ENCODE assay signal across 12 cellular contexts in genomic region chr20:44990957-44991356, GRCh38. TPM values are rescaled to one million over a fixed set of nuclear protein-coding genes. Genes with fewer than 3 reads are reported as not detected.
DNase-seq lines count a peak whose midpoint lies in the region; ATAC-seq, FAIRE-seq and TF ChIP-seq lines count a peak whose summit lies in the region.
"Had no signal": no experiment of that assay in that cellular context is flagged by ENCODE, and none has a peak within 500 bp of the region (broad histone marks: within the 10 kb centered on the region; RNA-seq: fewer than 3 reads in every experiment).

No MANE protein-coding gene starts in this region.

- ATAC-seq in GM12878 (peak; percentile 52), HG02642 (IDR thresholded peaks at IDR 0.05; ENCODE audit: poor library complexity, unreplicated experiment) (no peak), GM18861 (IDR thresholded peaks at IDR 0.05; ENCODE audit: unreplicated experiment) (no peak)

- no TSS peak for BruUV-seq in GM12878 (replicated peaks; lab: Mats Ljungman, UMichigan)

- no peaks in the 10 kb centered on the region for H3K27me3 Mint-ChIP-seq in HFFc6 (ENCODE audit: insufficient read depth)

- H3K27me3 ChIP-seq in BJ (ENCODE audit: control insufficient read depth, insufficient read depth, low read length) (no peaks in the 10 kb centered on the region), GM12878 (replicated peaks in 1 of 2; ENCODE audit: control insufficient read depth in 2 of 2, insufficient read depth in 2 of 2, low read length in 1 of 2) (no peaks in the 10 kb centered on the region), neutrophil (no peaks in the 10 kb centered on the region), neuronal stem cell (ENCODE audit: control insufficient read depth in 3 of 3, insufficient read depth in 3 of 3, low read depth in 1 of 3, low read length in 3 of 3) (no peaks in the 10 kb centered on the region)

- H2AFZ ChIP-seq in GM12878 (ENCODE audit: control insufficient read depth, low read depth, low read length), result no peak overlapping the region
- H2AFZ ChIP-seq in neuronal stem cell (ENCODE audit: low read length), result no peak overlapping the region

- no peak for TF ChIP-seq POLR2A in GM12878 (IDR thresholded peaks at IDR 0.05; ENCODE audit: low read depth, low read length)

- no peak overlapping the region for H3K14ac ChIP-seq in neuronal stem cell (ENCODE audit: low read length)

- RAD21 ChIA-PET in GM12878 (lab: Charles Lee; ENCODE audit: unreplicated experiment), result interaction anchor here (2.2 to 2.5 kb wide), 3 partner anchors 13 to 23 kb away, joined by 8 to 14 read pairs (median 10); partner anchors contain the start of gene STK4

- no peak overlapping the region for H4K91ac ChIP-seq in neuronal stem cell (ENCODE audit: low read depth, low read length, poor library complexity)

- H3K9ac ChIP-seq in GM12878 (ENCODE audit: control insufficient read depth, insufficient read depth, low read length) (peak overlapping the region; percentile 42; the same call in 1 of the 2 replicates), neuronal stem cell (ENCODE audit: low read depth, low read length, poor library complexity) (no peak overlapping the region)

- in situ Hi-C loops in GM12878 (cut with MboI), result no loop called here

- H3K4me2 ChIP-seq in GM12878 (ENCODE audit: control insufficient read depth, insufficient read depth), result peak overlapping the region; percentile 72
- no peak overlapping the region for H3K4me2 ChIP-seq in neuronal stem cell (ENCODE audit: insufficient read depth, low read length, poor library complexity, severe bottlenecking)

- H3K4me3 ChIP-seq in BJ (ENCODE audit: low read depth, low read length) (peak overlapping the region; percentile 16), GM12878 (peak overlapping the region; percentile 51; the same call in 1 of the 2 replicates), neutrophil (ENCODE audit: low read depth in 1 of 2, low read length in 1 of 2) (peak overlapping the region in 1 of 2 experiments; percentile 35), neuronal stem cell (ENCODE audit: low read length in 2 of 2) (no peak overlapping the region)

- H4K20me1 ChIP-seq in GM12878 (ENCODE audit: control insufficient read depth, insufficient read depth), result no peaks in the 10 kb centered on the region

- no peak for DNase-seq in BJ (ENCODE audit: low read depth)
- DNase-seq in HFFc6, result no peak
- DNase-seq in GM12878 (ENCODE audit: low read depth, low spot score), result no peak
- DNase-seq in A172 (ENCODE audit: low spot score), result no peak
- DNase-seq in neuronal stem cell (ENCODE audit: low spot score), result no peak
- DNase-seq: DMS53, NCI-H446 treated with DMSO at 0.1 percent for 48 hours had no signal

- H3K36me3 ChIP-seq in BJ (ENCODE audit: control insufficient read depth, insufficient read depth, low read length), result peaks cover 2% of the 10 kb centered on the region; the same call in 1 of the 2 replicates
- peaks cover 3 to 26% of the 10 kb centered on the region in 2 experiments for H3K36me3 ChIP-seq in GM12878 (ENCODE audit: control insufficient read depth in 2 of 2, insufficient read depth in 2 of 2, low read length in 1 of 2)
- peaks cover 35% of the 10 kb centered on the region for H3K36me3 ChIP-seq in neutrophil
- H3K36me3 ChIP-seq in neuronal stem cell (replicated peaks in 1 of 2; ENCODE audit: control insufficient read depth in 2 of 2, insufficient read depth in 2 of 2, low read length in 2 of 2), result peaks cover 0 to 60% of the 10 kb centered on the region in 2 donors

- H2BK15ac ChIP-seq in neuronal stem cell (ENCODE audit: low read length), result no peak overlapping the region

- no peak overlapping the region for H3K4ac ChIP-seq in neuronal stem cell (ENCODE audit: low read length)

- H3K4me1 ChIP-seq in GM12878 (ENCODE audit: control insufficient read depth, insufficient read depth, low read length), result peaks cover 5% of the 10 kb centered on the region; the same call in 1 of the 2 replicates
- peaks cover 78 to 94% of the 10 kb centered on the region in 2 experiments for H3K4me1 ChIP-seq in neutrophil (ENCODE audit: control insufficient read depth in 1 of 2, insufficient read depth in 1 of 2, low read depth in 1 of 2, low read length in 1 of 2)
- no peaks in the 10 kb centered on the region for H3K4me1 ChIP-seq in neuronal stem cell (ENCODE audit: control insufficient read depth in 2 of 2, insufficient read depth in 1 of 2, low read depth in 1 of 2, low read length in 2 of 2)

- SMC1A ChIA-PET in GM12878 (lab: Charles Lee; ENCODE audit: uncharacterized antibody, unreplicated experiment), result interaction anchor here (0.8 to 3.8 kb wide), 9 partner anchors 9 to 53 kb away, joined by 3 to 24 read pairs (median 3); partner anchors contain the start of gene TOMM34

- H3K36me3 Mint-ChIP-seq in HFFc6 (ENCODE audit: low read depth), result peaks cover 25% of the 10 kb centered on the region

- no peak overlapping the region for H3K18ac ChIP-seq in neuronal stem cell (ENCODE audit: low read length)

- no peak overlapping the region for H4K8ac ChIP-seq in neuronal stem cell (ENCODE audit: low read depth, low read length)

- H2BK120ac ChIP-seq in neuronal stem cell (ENCODE audit: low read depth, low read length), result no peak overlapping the region

- no peaks in the 10 kb centered on the region for H3K79me1 ChIP-seq in neuronal stem cell (ENCODE audit: low read depth, low read length)

- H3K4me1 Mint-ChIP-seq in HFFc6 (ENCODE audit: low read depth), result peaks cover 38% of the 10 kb centered on the region
- H3K4me1 Mint-ChIP-seq: neural crest cell had no signal

- H2BK12ac ChIP-seq in neuronal stem cell (ENCODE audit: low read length), result no peak overlapping the region

- H3K79me2 ChIP-seq in GM12878 (ENCODE audit: control insufficient read depth, insufficient read depth, low read length), result peaks cover 54% of the 10 kb centered on the region

- H3K23ac ChIP-seq in neuronal stem cell (ENCODE audit: low read depth, low read length, poor library complexity), result no peak overlapping the region

- no peaks in the 10 kb centered on the region; the same call in 2 of the 3 replicates for H3K9me3 ChIP-seq in GM12878 (replicated peaks; ENCODE audit: control insufficient read depth, insufficient read depth, low read length)
- H3K9me3 ChIP-seq in neutrophil, result no peaks in the 10 kb centered on the region
- no peaks in the 10 kb centered on the region for H3K9me3 ChIP-seq in neuronal stem cell (replicated peaks in 1 of 2; ENCODE audit: control insufficient read depth in 2 of 2, insufficient read depth in 1 of 2, low read depth in 1 of 2, low read length in 2 of 2)

- H2BK5ac ChIP-seq in neuronal stem cell (ENCODE audit: low read length), result no peak overlapping the region

- CTCF ChIA-PET in BJ (lab: Yijun Ruan, JAX), result interaction anchor here (1.3 to 2.1 kb wide), 3 partner anchors 20 to 299 kb away, joined by 6 to 7 read pairs (median 6); no protein-coding TSS in a partner anchor
- CTCF ChIA-PET in GM12878 (lab: Yijun Ruan, JAX), result interaction anchor here (0.9 to 2.4 kb wide), 7 partner anchors 13 to 303 kb away, joined by 3 to 7 read pairs (median 4); partner anchors contain the start of gene TOMM34

- H3K27ac Mint-ChIP-seq in HFFc6, result peak overlapping the region; percentile 94

- H3K27ac ChIP-seq in GM12878 (ENCODE audit: control insufficient read depth, insufficient read depth) (peak overlapping the region; percentile 69), neutrophil (peak overlapping the region; percentile 97), neuronal stem cell (replicated peaks; ENCODE audit: low read length) (no peak overlapping the region)

- TF ChIP-seq EP300 in GM12878 (IDR thresholded peaks at IDR 0.05; ENCODE audit: borderline replicate concordance in 1 of 2, control insufficient read depth in 1 of 2, low read depth in 2 of 2, low read length in 2 of 2), result no peak

- no peak for TF ChIP-seq CTCF in BJ (IDR thresholded peaks at IDR 0.05; ENCODE audit: insufficient read depth, low read depth, low read length)
- TF ChIP-seq CTCF in HFFc6 (IDR thresholded peaks at IDR 0.05), result no peak
- TF ChIP-seq CTCF in GM12878 (IDR thresholded peaks at IDR 0.05 in 2 of 3, conservative IDR thresholded peaks at IDR 0.05 in 1 of 3; ENCODE audit: control insufficient read depth in 2 of 3, extremely low read depth in 1 of 3, insufficient read depth in 1 of 3, low read depth in 3 of 3, low read length in 3 of 3), result no peak
- no peak for TF ChIP-seq CTCF in neutrophil (IDR thresholded peaks at IDR 0.05)

- H3K4me3 Mint-ChIP-seq in HFFc6, result peak overlapping the region; percentile 87
- H3K4me3 Mint-ChIP-seq: neural crest cell had no signal

- no peak for FAIRE-seq in GM12878 (lab: Jason Lieb, UNC)
- FAIRE-seq: TTC549 had no signal

- POLR2A ChIA-PET in BJ (lab: Charles Lee), result no interaction called here
- POLR2A ChIA-PET in GM12878 (lab: Charles Lee), result interaction anchor here (1.2 kb wide), 1 partner anchor 20 kb away, joined by 3 read pairs; no protein-coding TSS in a partner anchor

- intact Hi-C loops in GM12878 (cut with micrococcal nuclease; ENCODE audit: unreplicated experiment), result no loop called here

- no peaks in the 10 kb centered on the region for H3K9me3 Mint-ChIP-seq in HFFc6
- H3K9me3 Mint-ChIP-seq: neural crest cell had no signal

- TF ChIP-seq RAD21 in GM12878 (IDR thresholded peaks at IDR 0.05; ENCODE audit: insufficient read depth, low read depth, low read length), result no peak

- H2AK5ac ChIP-seq in neuronal stem cell (ENCODE audit: low read depth, low read length), result no peak overlapping the region

RNA-seq across cellular contexts. Expression of gene STK4, which starts 24.6 kb away (rescaled TPM):
- polyA plus RNA-seq in BJ (2011; rRNA removed) (12.4 and 19.9 TPM in 2 replicates), GM12878 (2011; rRNA removed) (92.6 and 122 TPM in 2 replicates), GM12878 (2014; fragmentation: Illumina TruSeq; extraction: Trizol) (84.9 and 101 TPM in 2 replicates), GM12878 (2014; fragmentation: Nextera tagmentation; extraction: Ambion mirVana) (10 to 100 TPM; 24.0 to 51.4 TPM), GM12878 (2014; rRNA removed) (59.8 and 68.0 TPM in 2 replicates), GM12878 (2016; fragmentation: Nextera tagmentation; extraction: Ambion mirVana) (100 to 1,000 TPM; 123 to 135 TPM)
- 14.9 and 16.0 TPM in 2 replicates for polyA minus RNA-seq in BJ (2011; rRNA and poly(A)+ RNA removed)
- total RNA-seq in HFFc6 (2021; fragmentation: NEBNext Ultra II Directional; extraction: Animal tissue kit (Norgen Biotek cat#: 25700)), result 10 to 100 TPM; 34.3 to 46.6 (median 36.6) TPM
- total RNA-seq in GM12878 (2013; cell fraction: nucleolus; rRNA removed), result 387 TPM in 2 replicates
- total RNA-seq in GM12878 (2014; rRNA removed) (86.8 and 97.8 TPM in 2 replicates), GM12878 (2014; rRNA removed; fragmentation: Illumina TruSeq; extraction: Trizol) (107 and 108 TPM in 2 replicates), GM12878 (2021) (96.2 and 101 TPM in 2 replicates)
- polyA plus RNA-seq in GM12878 (2011; ENCODE audit: low read depth), result 32.8 TPM
- polyA plus RNA-seq in GM12878 (2011; cell fraction: cytosol; rRNA removed), result 38.8 and 43.9 TPM in 2 replicates
- 60.6 and 66.6 TPM in 2 replicates for polyA plus RNA-seq in GM12878 (2011; cell fraction: nucleus; rRNA removed)
- polyA plus RNA-seq in GM12878 (2012), result 42.9 and 43.0 TPM in 2 replicates
- polyA minus RNA-seq in GM12878 (2011; rRNA and poly(A)+ RNA removed), result 96.0 and 117 TPM in 2 replicates
- 34.5 and 39.4 TPM in 2 replicates for polyA minus RNA-seq in GM12878 (2011; cell fraction: cytosol; rRNA and poly(A)+ RNA removed)
- 77.5 and 137 TPM in 2 replicates for polyA minus RNA-seq in GM12878 (2011; cell fraction: nucleus; rRNA and poly(A)+ RNA removed)
- 17.7 and 21.3 TPM in 2 replicates for total RNA-seq in A172 (2014; rRNA removed; shearing (Covaris generic))
- polyA plus RNA-seq in neuronal stem cell (2013, experiment 1 of 2), result 17.2 TPM
- polyA plus RNA-seq in neuronal stem cell (2013, experiment 2 of 2), result 17.4 TPM

RNA-seq across cellular contexts. Expression of gene TOMM34, which starts 30.8 kb away (rescaled TPM):
- polyA plus RNA-seq in BJ (2011; rRNA removed), result 37.9 and 48.6 TPM in 2 replicates
- polyA minus RNA-seq in BJ (2011; rRNA and poly(A)+ RNA removed), result 11.9 and 15.9 TPM in 2 replicates
- total RNA-seq in HFFc6 (2021; fragmentation: NEBNext Ultra II Directional; extraction: Animal tissue kit (Norgen Biotek cat#: 25700)), result 10 to 100 TPM; 88.5 to 96.5 (median 93.0) TPM
- total RNA-seq in GM12878 (2013; cell fraction: nucleolus; rRNA removed), result 9.2 and 10.5 TPM in 2 replicates
- total RNA-seq in GM12878 (2014; rRNA removed), result 47.3 and 49.1 TPM in 2 replicates
- total RNA-seq in GM12878 (2014; rRNA removed; fragmentation: Illumina TruSeq; extraction: Trizol), result 27.2 and 28.3 TPM in 2 replicates
- 37.1 and 37.9 TPM in 2 replicates for total RNA-seq in GM12878 (2021)
- 22.6 TPM for polyA plus RNA-seq in GM12878 (2011; ENCODE audit: low read depth)
- 30.0 and 44.0 TPM in 2 replicates for polyA plus RNA-seq in GM12878 (2011; rRNA removed)
- polyA plus RNA-seq in GM12878 (2011; cell fraction: cytosol; rRNA removed), result 57.5 and 58.8 TPM in 2 replicates
- 29.4 and 38.0 TPM in 2 replicates for polyA plus RNA-seq in GM12878 (2011; cell fraction: nucleus; rRNA removed)
- polyA plus RNA-seq in GM12878 (2012), result 22.4 and 28.4 TPM in 2 replicates
- 42.1 and 53.7 TPM in 2 replicates for polyA plus RNA-seq in GM12878 (2014; fragmentation: Illumina TruSeq; extraction: Trizol)
- 10 to 100 TPM; 14.0 to 24.5 TPM for polyA plus RNA-seq in GM12878 (2014; fragmentation: Nextera tagmentation; extraction: Ambion mirVana)
- polyA plus RNA-seq in GM12878 (2014; rRNA removed), result 43.7 and 43.8 TPM in 2 replicates
- 10 to 100 TPM; 68.2 to 73.8 TPM for polyA plus RNA-seq in GM12878 (2016; fragmentation: Nextera tagmentation; extraction: Ambion mirVana)
- polyA minus RNA-seq in GM12878 (2011; rRNA and poly(A)+ RNA removed), result 29.0 and 32.2 TPM in 2 replicates
- 9.2 and 9.6 TPM in 2 replicates for polyA minus RNA-seq in GM12878 (2011; cell fraction: cytosol; rRNA and poly(A)+ RNA removed)
- polyA minus RNA-seq in GM12878 (2011; cell fraction: nucleus; rRNA and poly(A)+ RNA removed), result 5.3 and 6.7 TPM in 2 replicates
- total RNA-seq in A172 (2014; rRNA removed; shearing (Covaris generic)), result 105 and 107 TPM in 2 replicates
- 35.5 TPM for polyA plus RNA-seq in neuronal stem cell (2013, experiment 1 of 2)
- 35.4 TPM for polyA plus RNA-seq in neuronal stem cell (2013, experiment 2 of 2)

Comparison
In these comparisons a context has a peak if more than half of its experiments do, and no peak if none do; other contexts are left out.
1. H3K4me3 ChIP-seq: peak in BJ (single experiment) and GM12878 (single experiment); none in neuronal stem cell (0 of 2).